In the genomic region with DNA sequence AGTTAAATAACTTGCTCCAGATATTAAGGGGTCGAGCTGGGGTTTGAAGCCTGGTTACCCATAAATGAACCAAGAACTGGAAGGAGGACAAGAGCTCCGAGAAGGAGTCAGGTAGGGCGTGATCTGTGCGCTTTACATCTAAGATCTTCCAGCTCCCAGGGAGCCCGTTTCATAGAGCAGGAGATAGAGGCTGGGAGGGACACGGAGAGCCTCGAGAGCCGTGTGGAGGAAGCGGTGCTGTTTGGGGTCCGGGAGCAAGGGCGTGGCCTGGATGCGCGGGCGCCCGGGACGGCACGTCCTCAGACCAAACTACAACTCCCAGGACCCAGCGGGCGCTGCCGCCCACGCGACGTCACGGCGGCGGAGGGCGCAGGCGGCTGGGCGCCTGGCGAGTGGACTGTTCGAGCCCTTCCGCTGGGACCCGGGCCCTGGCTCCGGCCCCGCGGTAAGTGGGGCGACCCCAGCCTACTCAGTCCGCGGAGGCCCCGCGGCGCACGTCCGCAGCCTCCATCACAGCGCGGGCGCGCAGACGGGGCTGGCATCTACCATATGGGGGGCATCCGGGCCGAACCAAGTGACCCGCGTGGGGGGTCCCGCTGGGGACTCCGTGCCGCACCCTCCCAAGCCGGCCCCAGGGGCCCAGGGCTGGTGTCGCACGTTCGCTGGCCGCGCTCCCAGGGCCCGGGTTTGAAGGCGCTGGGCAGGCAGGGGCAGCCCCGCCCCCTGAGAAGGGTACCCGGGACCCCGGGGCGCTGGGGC, we compare ENCODE assay signal across 1 cellular context.
TF ChIP-seq lines count a peak whose summit lies in the region.

TSS of gene BCKDK (plus strand) at position 352 of the 759 bp plus-strand sequence. CDS start 838 bp downstream, outside the sequence.

TF ChIP-seq in HepG2, 621 proteins besides CTCF, POLR2A, EP300 and RAD21 (continued from another document and continues in another):
- TF ChIP-seq AHDC1 (CRISPR knock-in tag; IDR thresholded peaks at IDR 0.05; ENCODE audit: borderline replicate concordance): peak; percentile 24; the same call in 1 of the 2 replicates
- peak; percentile 83; the same call in 1 of the 2 replicates for TF ChIP-seq KAT7 (CRISPR knock-in tag; IDR thresholded peaks at IDR 0.05; ENCODE audit: borderline replicate concordance)
- TF ChIP-seq STAT5B (CRISPR knock-in tag; IDR thresholded peaks at IDR 0.05): no peak
- TF ChIP-seq, protein P1, sequence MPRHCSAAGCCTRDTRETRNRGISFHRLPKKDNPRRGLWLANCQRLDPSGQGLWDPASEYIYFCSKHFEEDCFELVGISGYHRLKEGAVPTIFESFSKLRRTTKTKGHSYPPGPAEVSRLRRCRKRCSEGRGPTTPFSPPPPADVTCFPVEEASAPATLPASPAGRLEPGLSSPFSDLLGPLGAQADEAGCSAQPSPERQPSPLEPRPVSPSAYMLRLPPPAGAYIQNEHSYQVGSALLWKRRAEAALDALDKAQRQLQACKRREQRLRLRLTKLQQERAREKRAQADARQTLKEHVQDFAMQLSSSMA (CRISPR knock-in tag; IDR thresholded peaks at IDR 0.05): 0 out of 2 replicates have a peak, but pooled peaks have one; percentile 70
- TF ChIP-seq ZBTB8A (CRISPR knock-in tag; IDR thresholded peaks at IDR 0.05; ENCODE audit: borderline replicate concordance, low read depth): peak; percentile 99
- TF ChIP-seq SP140L (CRISPR knock-in tag; IDR thresholded peaks at IDR 0.05; ENCODE audit: borderline replicate concordance): no peak; the same call in 1 of the 2 replicates
- TF ChIP-seq, protein P2, sequence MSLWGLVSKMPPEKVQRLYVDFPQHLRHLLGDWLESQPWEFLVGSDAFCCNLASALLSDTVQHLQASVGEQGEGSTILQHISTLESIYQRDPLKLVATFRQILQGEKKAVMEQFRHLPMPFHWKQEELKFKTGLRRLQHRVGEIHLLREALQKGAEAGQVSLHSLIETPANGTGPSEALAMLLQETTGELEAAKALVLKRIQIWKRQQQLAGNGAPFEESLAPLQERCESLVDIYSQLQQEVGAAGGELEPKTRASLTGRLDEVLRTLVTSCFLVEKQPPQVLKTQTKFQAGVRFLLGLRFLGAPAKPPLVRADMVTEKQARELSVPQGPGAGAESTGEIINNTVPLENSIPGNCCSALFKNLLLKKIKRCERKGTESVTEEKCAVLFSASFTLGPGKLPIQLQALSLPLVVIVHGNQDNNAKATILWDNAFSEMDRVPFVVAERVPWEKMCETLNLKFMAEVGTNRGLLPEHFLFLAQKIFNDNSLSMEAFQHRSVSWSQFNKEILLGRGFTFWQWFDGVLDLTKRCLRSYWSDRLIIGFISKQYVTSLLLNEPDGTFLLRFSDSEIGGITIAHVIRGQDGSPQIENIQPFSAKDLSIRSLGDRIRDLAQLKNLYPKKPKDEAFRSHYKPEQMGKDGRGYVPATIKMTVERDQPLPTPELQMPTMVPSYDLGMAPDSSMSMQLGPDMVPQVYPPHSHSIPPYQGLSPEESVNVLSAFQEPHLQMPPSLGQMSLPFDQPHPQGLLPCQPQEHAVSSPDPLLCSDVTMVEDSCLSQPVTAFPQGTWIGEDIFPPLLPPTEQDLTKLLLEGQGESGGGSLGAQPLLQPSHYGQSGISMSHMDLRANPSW (CRISPR knock-in tag; IDR thresholded peaks at IDR 0.05; ENCODE audit: borderline replicate concordance): no peak; the same call in 1 of the 2 replicates
- TF ChIP-seq TRIM22 (IDR thresholded peaks at IDR 0.05): no peak
- TF ChIP-seq, protein P3, sequence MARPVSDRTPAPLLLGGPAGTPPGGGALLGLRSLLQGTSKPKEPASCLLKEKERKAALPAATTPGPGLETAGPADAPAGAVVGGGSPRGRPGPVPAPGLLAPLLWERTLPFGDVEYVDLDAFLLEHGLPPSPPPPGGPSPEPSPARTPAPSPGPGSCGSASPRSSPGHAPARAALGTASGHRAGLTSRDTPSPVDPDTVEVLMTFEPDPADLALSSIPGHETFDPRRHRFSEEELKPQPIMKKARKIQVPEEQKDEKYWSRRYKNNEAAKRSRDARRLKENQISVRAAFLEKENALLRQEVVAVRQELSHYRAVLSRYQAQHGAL (CRISPR knock-in tag; IDR thresholded peaks at IDR 0.05; ENCODE audit: not compliant biosample characterization): peak; percentile 69
- no peak for TF ChIP-seq HMG20B (CRISPR knock-in tag; conservative IDR thresholded peaks at IDR 0.05)
- peak; percentile 30; the same call in 1 of the 2 replicates for TF ChIP-seq ZBTB43 (CRISPR knock-in tag; conservative IDR thresholded peaks at IDR 0.05)
- TF ChIP-seq, protein P4, sequence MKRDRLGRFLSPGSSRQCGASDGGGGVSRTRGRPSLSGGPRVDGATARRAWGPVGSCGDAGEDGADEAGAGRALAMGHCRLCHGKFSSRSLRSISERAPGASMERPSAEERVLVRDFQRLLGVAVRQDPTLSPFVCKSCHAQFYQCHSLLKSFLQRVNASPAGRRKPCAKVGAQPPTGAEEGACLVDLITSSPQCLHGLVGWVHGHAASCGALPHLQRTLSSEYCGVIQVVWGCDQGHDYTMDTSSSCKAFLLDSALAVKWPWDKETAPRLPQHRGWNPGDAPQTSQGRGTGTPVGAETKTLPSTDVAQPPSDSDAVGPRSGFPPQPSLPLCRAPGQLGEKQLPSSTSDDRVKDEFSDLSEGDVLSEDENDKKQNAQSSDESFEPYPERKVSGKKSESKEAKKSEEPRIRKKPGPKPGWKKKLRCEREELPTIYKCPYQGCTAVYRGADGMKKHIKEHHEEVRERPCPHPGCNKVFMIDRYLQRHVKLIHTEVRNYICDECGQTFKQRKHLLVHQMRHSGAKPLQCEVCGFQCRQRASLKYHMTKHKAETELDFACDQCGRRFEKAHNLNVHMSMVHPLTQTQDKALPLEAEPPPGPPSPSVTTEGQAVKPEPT (CRISPR knock-in tag; IDR thresholded peaks at IDR 0.05; ENCODE audit: low read depth): no peak
- no peak for TF ChIP-seq NR2F1 (CRISPR knock-in tag; IDR thresholded peaks at IDR 0.05)
- peak; percentile 34 for TF ChIP-seq SKI (IDR thresholded peaks at IDR 0.05; ENCODE audit: partially characterized antibody)
- no peak for TF ChIP-seq ZNF432 (CRISPR knock-in tag; IDR thresholded peaks at IDR 0.05; ENCODE audit: borderline replicate concordance)
- no peak for TF ChIP-seq HOXA9 (CRISPR knock-in tag; IDR thresholded peaks at IDR 0.05; ENCODE audit: borderline replicate concordance)
- TF ChIP-seq ZBTB25 (CRISPR knock-in tag; IDR thresholded peaks at IDR 0.05): no peak; the same call in 1 of the 2 replicates
- TF ChIP-seq ZNF10 (CRISPR knock-in tag; IDR thresholded peaks at IDR 0.05; ENCODE audit: borderline replicate concordance, low read depth): no peak
- no peak for TF ChIP-seq MED8 (CRISPR knock-in tag; IDR thresholded peaks at IDR 0.05; ENCODE audit: insufficient replicate concordance)
- no peak for TF ChIP-seq TCF7 (IDR thresholded peaks at IDR 0.05; ENCODE audit: low read depth)
- peak; percentile 39; the same call in 1 of the 2 replicates for TF ChIP-seq TFE3 (CRISPR knock-in tag; IDR thresholded peaks at IDR 0.05)
- no peak for TF ChIP-seq PITX1 (CRISPR knock-in tag; IDR thresholded peaks at IDR 0.05)
- peak; percentile 92 for TF ChIP-seq NR2C2 (CRISPR knock-in tag; IDR thresholded peaks at IDR 0.05; ENCODE audit: borderline replicate concordance)
- TF ChIP-seq NFYB (CRISPR knock-in tag; IDR thresholded peaks at IDR 0.05): peak; percentile 49; the same call in 1 of the 2 replicates
- TF ChIP-seq RNF219 (CRISPR knock-in tag; IDR thresholded peaks at IDR 0.05): no peak
- no peak for TF ChIP-seq KDM4B (CRISPR knock-in tag; IDR thresholded peaks at IDR 0.05)
- no peak for TF ChIP-seq PCBP2 (optimal IDR thresholded peaks at IDR 0.05; ENCODE audit: low read depth, low read length, poor library complexity, severe bottlenecking)
- TF ChIP-seq ZMYM2 (CRISPR knock-in tag; IDR thresholded peaks at IDR 0.05): no peak; the same call in 1 of the 2 replicates
- peak; percentile 80 for TF ChIP-seq ELF3 (CRISPR knock-in tag; IDR thresholded peaks at IDR 0.05)
